ENCODE assay signal across 1 cellular context in the genomic region with DNA sequence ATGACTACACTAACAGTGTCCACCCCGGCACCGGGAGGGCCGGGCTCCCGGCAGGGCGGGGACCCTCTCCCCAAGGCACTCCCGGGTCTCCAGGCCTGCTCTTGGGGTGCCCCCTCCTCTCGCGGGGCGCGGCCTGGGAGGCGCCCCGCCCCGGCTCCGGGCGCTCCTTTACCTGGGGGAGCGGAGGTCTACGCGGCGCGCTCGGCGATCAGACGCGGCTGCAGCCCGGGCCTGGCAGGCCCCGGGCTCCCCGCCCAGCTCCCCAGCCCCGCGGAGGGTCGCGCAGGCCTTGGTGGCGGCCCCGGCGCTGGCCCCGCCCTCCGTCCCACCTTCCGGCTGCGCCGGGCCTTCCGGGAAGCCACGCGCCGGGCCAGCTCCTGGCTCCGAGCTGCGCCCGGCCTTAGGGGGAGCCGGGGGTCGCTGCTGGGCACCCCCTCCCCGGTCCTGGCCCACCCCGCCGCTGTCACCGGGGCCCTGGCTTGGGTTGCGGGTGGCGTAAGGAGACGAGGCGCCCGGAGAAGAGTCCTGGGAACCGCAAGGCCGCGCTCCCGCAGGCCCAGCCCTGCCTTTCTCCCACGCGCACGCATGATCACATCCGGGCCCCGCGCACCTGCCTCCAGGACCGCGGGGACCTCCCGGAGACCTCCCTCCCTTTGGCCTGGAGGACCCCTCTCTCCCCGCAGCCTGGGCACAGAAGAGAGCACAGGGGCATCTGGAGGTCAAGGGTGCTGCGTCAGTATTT.
A peak's percentile ranks its signal among the peaks of the same experiment; 100 is the strongest.
TF ChIP-seq lines count a peak whose summit lies in the region.

A gene (minus strand): TSS at position 309 of the 742 bp plus-strand sequence. CDS start 6,848 bp downstream, outside the sequence.

TF ChIP-seq in HepG2, 621 proteins besides CTCF, POLR2A, EP300 and RAD21 (continued from another document and continues in another):
- TF ChIP-seq, protein P1, sequence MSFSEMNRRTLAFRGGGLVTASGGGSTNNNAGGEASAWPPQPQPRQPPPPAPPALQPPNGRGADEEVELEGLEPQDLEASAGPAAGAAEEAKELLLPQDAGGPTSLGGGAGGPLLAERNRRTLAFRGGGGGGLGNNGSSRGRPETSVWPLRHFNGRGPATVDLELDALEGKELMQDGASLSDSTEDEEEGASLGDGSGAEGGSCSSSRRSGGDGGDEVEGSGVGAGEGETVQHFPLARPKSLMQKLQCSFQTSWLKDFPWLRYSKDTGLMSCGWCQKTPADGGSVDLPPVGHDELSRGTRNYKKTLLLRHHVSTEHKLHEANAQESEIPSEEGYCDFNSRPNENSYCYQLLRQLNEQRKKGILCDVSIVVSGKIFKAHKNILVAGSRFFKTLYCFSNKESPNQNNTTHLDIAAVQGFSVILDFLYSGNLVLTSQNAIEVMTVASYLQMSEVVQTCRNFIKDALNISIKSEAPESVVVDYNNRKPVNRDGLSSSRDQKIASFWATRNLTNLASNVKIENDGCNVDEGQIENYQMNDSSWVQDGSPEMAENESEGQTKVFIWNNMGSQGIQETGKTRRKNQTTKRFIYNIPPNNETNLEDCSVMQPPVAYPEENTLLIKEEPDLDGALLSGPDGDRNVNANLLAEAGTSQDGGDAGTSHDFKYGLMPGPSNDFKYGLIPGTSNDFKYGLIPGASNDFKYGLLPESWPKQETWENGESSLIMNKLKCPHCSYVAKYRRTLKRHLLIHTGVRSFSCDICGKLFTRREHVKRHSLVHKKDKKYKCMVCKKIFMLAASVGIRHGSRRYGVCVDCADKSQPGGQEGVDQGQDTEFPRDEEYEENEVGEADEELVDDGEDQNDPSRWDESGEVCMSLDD (CRISPR knock-in tag; IDR thresholded peaks at IDR 0.05; ENCODE audit: borderline replicate concordance) = peak; percentile 7; the same call in 1 of the 2 replicates
- TF ChIP-seq NBN (conservative IDR thresholded peaks at IDR 0.05) = no peak
- no peak; the same call in 1 of the 2 replicates for TF ChIP-seq ZNF232 (CRISPR knock-in tag; IDR thresholded peaks at IDR 0.05; ENCODE audit: borderline replicate concordance)
- TF ChIP-seq MAF1 (CRISPR knock-in tag; IDR thresholded peaks at IDR 0.05; ENCODE audit: borderline replicate concordance) = no peak
- TF ChIP-seq, protein P2, sequence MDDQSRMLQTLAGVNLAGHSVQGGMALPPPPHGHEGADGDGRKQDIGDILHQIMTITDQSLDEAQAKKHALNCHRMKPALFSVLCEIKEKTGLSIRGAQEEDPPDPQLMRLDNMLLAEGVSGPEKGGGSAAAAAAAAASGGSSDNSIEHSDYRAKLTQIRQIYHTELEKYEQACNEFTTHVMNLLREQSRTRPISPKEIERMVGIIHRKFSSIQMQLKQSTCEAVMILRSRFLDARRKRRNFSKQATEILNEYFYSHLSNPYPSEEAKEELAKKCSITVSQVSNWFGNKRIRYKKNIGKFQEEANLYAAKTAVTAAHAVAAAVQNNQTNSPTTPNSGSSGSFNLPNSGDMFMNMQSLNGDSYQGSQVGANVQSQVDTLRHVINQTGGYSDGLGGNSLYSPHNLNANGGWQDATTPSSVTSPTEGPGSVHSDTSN (CRISPR knock-in tag; IDR thresholded peaks at IDR 0.05; ENCODE audit: borderline replicate concordance) = 0 out of 2 replicates have a peak, but pooled peaks have one; percentile 57
- no peak for TF ChIP-seq KLF13 (CRISPR knock-in tag; IDR thresholded peaks at IDR 0.05)
- TF ChIP-seq, protein P3, sequence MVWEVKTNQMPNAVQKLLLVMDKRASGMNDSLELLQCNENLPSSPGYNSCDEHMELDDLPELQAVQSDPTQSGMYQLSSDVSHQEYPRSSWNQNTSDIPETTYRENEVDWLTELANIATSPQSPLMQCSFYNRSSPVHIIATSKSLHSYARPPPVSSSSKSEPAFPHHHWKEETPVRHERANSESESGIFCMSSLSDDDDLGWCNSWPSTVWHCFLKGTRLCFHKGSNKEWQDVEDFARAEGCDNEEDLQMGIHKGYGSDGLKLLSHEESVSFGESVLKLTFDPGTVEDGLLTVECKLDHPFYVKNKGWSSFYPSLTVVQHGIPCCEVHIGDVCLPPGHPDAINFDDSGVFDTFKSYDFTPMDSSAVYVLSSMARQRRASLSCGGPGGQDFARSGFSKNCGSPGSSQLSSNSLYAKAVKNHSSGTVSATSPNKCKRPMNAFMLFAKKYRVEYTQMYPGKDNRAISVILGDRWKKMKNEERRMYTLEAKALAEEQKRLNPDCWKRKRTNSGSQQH (CRISPR knock-in tag; IDR thresholded peaks at IDR 0.05; ENCODE audit: low read depth) = 0 out of 2 replicates have a peak, but pooled peaks have one; percentile 28
- TF ChIP-seq NFRKB (IDR thresholded peaks at IDR 0.05) = no peak
- no peak for TF ChIP-seq U2AF1 (optimal IDR thresholded peaks at IDR 0.05; ENCODE audit: low read depth, low read length)
- TF ChIP-seq, protein P4, sequence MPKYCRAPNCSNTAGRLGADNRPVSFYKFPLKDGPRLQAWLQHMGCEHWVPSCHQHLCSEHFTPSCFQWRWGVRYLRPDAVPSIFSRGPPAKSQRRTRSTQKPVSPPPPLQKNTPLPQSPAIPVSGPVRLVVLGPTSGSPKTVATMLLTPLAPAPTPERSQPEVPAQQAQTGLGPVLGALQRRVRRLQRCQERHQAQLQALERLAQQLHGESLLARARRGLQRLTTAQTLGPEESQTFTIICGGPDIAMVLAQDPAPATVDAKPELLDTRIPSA (CRISPR knock-in tag; IDR thresholded peaks at IDR 0.05; ENCODE audit: borderline replicate concordance) = 0 out of 2 replicates have a peak, but pooled peaks have one; percentile 34
- TF ChIP-seq ZNF33A (CRISPR knock-in tag; IDR thresholded peaks at IDR 0.05; ENCODE audit: borderline replicate concordance) = no peak
- peak; percentile 63; the same call in 1 of the 2 replicates for TF ChIP-seq EED (CRISPR knock-in tag; IDR thresholded peaks at IDR 0.05)
- 0 out of 2 replicates have a peak, but pooled peaks have one; percentile 30 for TF ChIP-seq ZNF329 (CRISPR knock-in tag; IDR thresholded peaks at IDR 0.05; ENCODE audit: low read depth)
- no peak for TF ChIP-seq HDAC6 (IDR thresholded peaks at IDR 0.05; ENCODE audit: low read depth, low read length)
- peak; percentile 51; the same call in 1 of the 2 replicates for TF ChIP-seq ZNF607 (CRISPR knock-in tag; IDR thresholded peaks at IDR 0.05; ENCODE audit: borderline replicate concordance)
- no peak for TF ChIP-seq CAMTA2 (CRISPR knock-in tag; IDR thresholded peaks at IDR 0.05; ENCODE audit: borderline replicate concordance)
- TF ChIP-seq, protein P5, sequence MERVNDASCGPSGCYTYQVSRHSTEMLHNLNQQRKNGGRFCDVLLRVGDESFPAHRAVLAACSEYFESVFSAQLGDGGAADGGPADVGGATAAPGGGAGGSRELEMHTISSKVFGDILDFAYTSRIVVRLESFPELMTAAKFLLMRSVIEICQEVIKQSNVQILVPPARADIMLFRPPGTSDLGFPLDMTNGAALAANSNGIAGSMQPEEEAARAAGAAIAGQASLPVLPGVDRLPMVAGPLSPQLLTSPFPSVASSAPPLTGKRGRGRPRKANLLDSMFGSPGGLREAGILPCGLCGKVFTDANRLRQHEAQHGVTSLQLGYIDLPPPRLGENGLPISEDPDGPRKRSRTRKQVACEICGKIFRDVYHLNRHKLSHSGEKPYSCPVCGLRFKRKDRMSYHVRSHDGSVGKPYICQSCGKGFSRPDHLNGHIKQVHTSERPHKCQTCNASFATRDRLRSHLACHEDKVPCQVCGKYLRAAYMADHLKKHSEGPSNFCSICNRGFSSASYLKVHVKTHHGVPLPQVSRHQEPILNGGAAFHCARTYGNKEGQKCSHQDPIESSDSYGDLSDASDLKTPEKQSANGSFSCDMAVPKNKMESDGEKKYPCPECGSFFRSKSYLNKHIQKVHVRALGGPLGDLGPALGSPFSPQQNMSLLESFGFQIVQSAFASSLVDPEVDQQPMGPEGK (CRISPR knock-in tag; IDR thresholded peaks at IDR 0.05) = no peak; the same call in 1 of the 2 replicates
- TF ChIP-seq PAF1 (CRISPR knock-in tag; IDR thresholded peaks at IDR 0.05) = no peak
- TF ChIP-seq GATAD1 (CRISPR knock-in tag; IDR thresholded peaks at IDR 0.05) = peak; percentile 40; the same call in 1 of the 2 replicates
- TF ChIP-seq, protein P6, sequence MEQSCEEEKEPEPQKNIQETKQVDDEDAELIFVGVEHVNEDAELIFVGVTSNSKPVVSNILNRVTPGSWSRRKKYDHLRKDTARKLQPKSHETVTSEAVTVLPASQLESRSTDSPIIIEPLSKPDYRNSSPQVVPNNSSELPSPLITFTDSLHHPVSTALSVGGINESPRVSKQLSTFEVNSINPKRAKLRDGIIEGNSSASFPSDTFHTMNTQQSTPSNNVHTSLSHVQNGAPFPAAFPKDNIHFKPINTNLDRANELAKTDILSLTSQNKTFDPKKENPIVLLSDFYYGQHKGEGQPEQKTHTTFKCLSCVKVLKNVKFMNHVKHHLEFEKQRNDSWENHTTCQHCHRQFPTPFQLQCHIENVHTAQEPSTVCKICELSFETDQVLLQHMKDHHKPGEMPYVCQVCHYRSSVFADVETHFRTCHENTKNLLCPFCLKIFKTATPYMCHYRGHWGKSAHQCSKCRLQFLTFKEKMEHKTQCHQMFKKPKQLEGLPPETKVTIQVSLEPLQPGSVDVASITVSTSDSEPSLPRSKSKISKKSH (CRISPR knock-in tag; IDR thresholded peaks at IDR 0.05; ENCODE audit: borderline replicate concordance) = no peak
- peak; percentile 82; the same call in 1 of the 2 replicates for TF ChIP-seq HES4 (CRISPR knock-in tag; IDR thresholded peaks at IDR 0.05; ENCODE audit: borderline replicate concordance)
- no peak for TF ChIP-seq JUNB (CRISPR knock-in tag; IDR thresholded peaks at IDR 0.05; ENCODE audit: borderline replicate concordance)
- no peak for TF ChIP-seq ZSCAN22 (CRISPR knock-in tag; IDR thresholded peaks at IDR 0.05)
- TF ChIP-seq, protein P7, sequence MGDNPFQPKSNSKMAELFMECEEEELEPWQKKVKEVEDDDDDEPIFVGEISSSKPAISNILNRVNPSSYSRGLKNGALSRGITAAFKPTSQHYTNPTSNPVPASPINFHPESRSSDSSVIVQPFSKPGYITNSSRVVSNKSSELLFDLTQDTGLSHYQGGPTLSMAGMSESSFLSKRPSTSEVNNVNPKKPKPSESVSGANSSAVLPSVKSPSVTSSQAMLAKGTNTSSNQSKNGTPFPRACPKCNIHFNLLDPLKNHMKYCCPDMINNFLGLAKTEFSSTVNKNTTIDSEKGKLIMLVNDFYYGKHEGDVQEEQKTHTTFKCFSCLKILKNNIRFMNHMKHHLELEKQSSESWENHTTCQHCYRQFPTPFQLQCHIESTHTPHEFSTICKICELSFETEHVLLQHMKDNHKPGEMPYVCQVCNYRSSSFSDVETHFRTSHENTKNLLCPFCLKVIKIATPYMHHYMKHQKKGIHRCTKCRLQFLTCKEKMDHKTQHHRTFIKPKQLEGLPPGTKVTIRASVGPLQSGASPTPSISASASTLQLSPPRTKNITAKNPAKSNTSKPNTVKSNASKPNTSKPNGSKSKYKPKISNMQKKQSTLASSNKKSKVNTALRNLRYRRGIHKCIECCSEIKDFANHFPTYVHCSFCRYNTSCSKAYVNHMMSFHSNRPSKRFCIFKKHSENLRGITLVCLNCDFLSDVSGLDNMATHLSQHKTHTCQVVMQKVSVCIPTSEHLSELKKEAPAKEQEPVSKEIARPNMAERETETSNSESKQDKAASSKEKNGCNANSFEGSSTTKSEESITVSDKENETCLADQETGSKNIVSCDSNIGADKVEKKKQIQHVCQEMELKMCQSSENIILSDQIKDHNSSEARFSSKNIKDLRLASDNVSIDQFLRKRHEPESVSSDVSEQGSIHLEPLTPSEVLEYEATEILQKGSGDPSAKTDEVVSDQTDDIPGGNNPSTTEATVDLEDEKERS (CRISPR knock-in tag; IDR thresholded peaks at IDR 0.05) = no peak
- TF ChIP-seq, protein P8, sequence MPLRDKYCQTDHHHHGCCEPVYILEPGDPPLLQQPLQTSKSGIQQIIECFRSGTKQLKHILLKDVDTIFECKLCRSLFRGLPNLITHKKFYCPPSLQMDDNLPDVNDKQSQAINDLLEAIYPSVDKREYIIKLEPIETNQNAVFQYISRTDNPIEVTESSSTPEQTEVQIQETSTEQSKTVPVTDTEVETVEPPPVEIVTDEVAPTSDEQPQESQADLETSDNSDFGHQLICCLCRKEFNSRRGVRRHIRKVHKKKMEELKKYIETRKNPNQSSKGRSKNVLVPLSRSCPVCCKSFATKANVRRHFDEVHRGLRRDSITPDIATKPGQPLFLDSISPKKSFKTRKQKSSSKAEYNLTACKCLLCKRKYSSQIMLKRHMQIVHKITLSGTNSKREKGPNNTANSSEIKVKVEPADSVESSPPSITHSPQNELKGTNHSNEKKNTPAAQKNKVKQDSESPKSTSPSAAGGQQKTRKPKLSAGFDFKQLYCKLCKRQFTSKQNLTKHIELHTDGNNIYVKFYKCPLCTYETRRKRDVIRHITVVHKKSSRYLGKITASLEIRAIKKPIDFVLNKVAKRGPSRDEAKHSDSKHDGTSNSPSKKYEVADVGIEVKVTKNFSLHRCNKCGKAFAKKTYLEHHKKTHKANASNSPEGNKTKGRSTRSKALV (CRISPR knock-in tag; IDR thresholded peaks at IDR 0.05) = 0 out of 2 replicates have a peak, but pooled peaks have one; percentile 26
- TF ChIP-seq, protein P9, sequence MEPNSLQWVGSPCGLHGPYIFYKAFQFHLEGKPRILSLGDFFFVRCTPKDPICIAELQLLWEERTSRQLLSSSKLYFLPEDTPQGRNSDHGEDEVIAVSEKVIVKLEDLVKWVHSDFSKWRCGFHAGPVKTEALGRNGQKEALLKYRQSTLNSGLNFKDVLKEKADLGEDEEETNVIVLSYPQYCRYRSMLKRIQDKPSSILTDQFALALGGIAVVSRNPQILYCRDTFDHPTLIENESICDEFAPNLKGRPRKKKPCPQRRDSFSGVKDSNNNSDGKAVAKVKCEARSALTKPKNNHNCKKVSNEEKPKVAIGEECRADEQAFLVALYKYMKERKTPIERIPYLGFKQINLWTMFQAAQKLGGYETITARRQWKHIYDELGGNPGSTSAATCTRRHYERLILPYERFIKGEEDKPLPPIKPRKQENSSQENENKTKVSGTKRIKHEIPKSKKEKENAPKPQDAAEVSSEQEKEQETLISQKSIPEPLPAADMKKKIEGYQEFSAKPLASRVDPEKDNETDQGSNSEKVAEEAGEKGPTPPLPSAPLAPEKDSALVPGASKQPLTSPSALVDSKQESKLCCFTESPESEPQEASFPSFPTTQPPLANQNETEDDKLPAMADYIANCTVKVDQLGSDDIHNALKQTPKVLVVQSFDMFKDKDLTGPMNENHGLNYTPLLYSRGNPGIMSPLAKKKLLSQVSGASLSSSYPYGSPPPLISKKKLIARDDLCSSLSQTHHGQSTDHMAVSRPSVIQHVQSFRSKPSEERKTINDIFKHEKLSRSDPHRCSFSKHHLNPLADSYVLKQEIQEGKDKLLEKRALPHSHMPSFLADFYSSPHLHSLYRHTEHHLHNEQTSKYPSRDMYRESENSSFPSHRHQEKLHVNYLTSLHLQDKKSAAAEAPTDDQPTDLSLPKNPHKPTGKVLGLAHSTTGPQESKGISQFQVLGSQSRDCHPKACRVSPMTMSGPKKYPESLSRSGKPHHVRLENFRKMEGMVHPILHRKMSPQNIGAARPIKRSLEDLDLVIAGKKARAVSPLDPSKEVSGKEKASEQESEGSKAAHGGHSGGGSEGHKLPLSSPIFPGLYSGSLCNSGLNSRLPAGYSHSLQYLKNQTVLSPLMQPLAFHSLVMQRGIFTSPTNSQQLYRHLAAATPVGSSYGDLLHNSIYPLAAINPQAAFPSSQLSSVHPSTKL (CRISPR knock-in tag; IDR thresholded peaks at IDR 0.05) = no peak
- TF ChIP-seq MEF2D (CRISPR knock-in tag; IDR thresholded peaks at IDR 0.05) = no peak
- TF ChIP-seq NFE2 (CRISPR knock-in tag; IDR thresholded peaks at IDR 0.05) = no peak
- TF ChIP-seq ZNF430 (CRISPR knock-in tag; IDR thresholded peaks at IDR 0.05) = no peak
- TF ChIP-seq CCDC6 (CRISPR knock-in tag; IDR thresholded peaks at IDR 0.05) = peak; percentile 82
- no peak for TF ChIP-seq FOXK1 (CRISPR knock-in tag; IDR thresholded peaks at IDR 0.05; ENCODE audit: borderline replicate concordance, low read depth)
- TF ChIP-seq TARDBP (CRISPR knock-in tag; IDR thresholded peaks at IDR 0.05) = 0 out of 2 replicates have a peak, but pooled peaks have one; percentile 26
- TF ChIP-seq MATR3 (CRISPR knock-in tag; IDR thresholded peaks at IDR 0.05) = no peak
- TF ChIP-seq NR2F6 (IDR thresholded peaks at IDR 0.05) = no peak
- TF ChIP-seq NR2F6 (CRISPR knock-in tag; IDR thresholded peaks at IDR 0.05) = no peak
